In genomic region chr13:59247166-59247565, GRCh38 we compare ENCODE assay signal across 14 cellular contexts.
DNase-seq lines count a peak whose midpoint lies in the region; ATAC-seq and TF ChIP-seq lines count a peak whose summit lies in the region.
"Had no signal": no experiment of that assay in that cellular context is flagged by ENCODE, and none has a peak within 500 bp of the region (broad histone marks: within the 10 kb centered on the region; RNA-seq: fewer than 3 reads in every experiment).

No MANE protein-coding gene starts in this region.

- DNase-seq in EH (ENCODE audit: low read depth), result peak; percentile 13
- peak; percentile 85 for DNase-seq in NCI-H69 (lab: John Stamatoyannopoulos, UW)
- peak; percentile 50 for DNase-seq in left ventricle myocardium inferior
- peak; percentile 16 for DNase-seq in renal cortical epithelial cell (ENCODE audit: low read depth)
- DNase-seq in central memory CD4-positive, alpha-beta T cell, result no peak
- DNase-seq in NK-92 (lab: John Stamatoyannopoulos, UW; ENCODE audit: unreplicated experiment), result no peak
- DNase-seq: activated gamma-delta T cell treated with Interleukin-2 at 50 U/mL for 16 hours; KG1; NCI-H187; stimulated activated CD4-positive, alpha-beta T cell treated with anti-CD3 and anti-CD28 coated beads, Interleukin-2, amount 100 ng/mL, for 24 hours; trophoblast cell had no signal

- no peak overlapping the region for H3K4me3 ChIP-seq in left ventricle myocardium inferior
- H3K4me3 ChIP-seq: BLaER1 treated with 17β-estradiol and CSF1 and Interleukin-3, amounts not matched to agents 10 nM and 100 nM; SJSA1 had no signal

- no peaks in the 10 kb centered on the region for H3K27me3 ChIP-seq in left ventricle myocardium inferior (ENCODE audit: low read depth)
- H3K27me3 ChIP-seq: BLaER1 treated with 17β-estradiol and CSF1 and Interleukin-3, amounts not matched to agents 10 nM and 100 nM; SJSA1 had no signal

- TF ChIP-seq CTCF in left ventricle myocardium inferior (IDR thresholded peaks at IDR 0.05; ENCODE audit: borderline replicate concordance), result no peak

- H3K9me3 ChIP-seq in left ventricle myocardium inferior (replicated peaks), result no peaks in the 10 kb centered on the region
- H3K9me3 ChIP-seq: BLaER1 treated with 17β-estradiol and CSF1 and Interleukin-3, amounts not matched to agents 10 nM and 100 nM; SJSA1 had no signal

- H3K4me1 ChIP-seq in left ventricle myocardium inferior, result peaks cover 2% of the 10 kb centered on the region
- H3K4me1 ChIP-seq: SJSA1 had no signal

- H3K36me3 ChIP-seq in left ventricle myocardium inferior, result no peaks in the 10 kb centered on the region
- H3K36me3 ChIP-seq: BLaER1 treated with 17β-estradiol and CSF1 and Interleukin-3, amounts not matched to agents 10 nM and 100 nM; SJSA1 had no signal

- intact Hi-C loops in left ventricle myocardium inferior (cut with micrococcal nuclease), result no loop called here

- ATAC-seq in HG02973 (IDR thresholded peaks at IDR 0.05; ENCODE audit: unreplicated experiment), result no peak

- H3K27ac ChIP-seq in left ventricle myocardium inferior (replicated peaks), result no peak overlapping the region
- H3K27ac ChIP-seq: BLaER1 treated with 17β-estradiol and CSF1 and Interleukin-3, amounts not matched to agents 10 nM and 100 nM; SJSA1 had no signal

Comparison
In these comparisons a context has a peak if more than half of its experiments do, and no peak if none do; other contexts are left out.
1. DNase-seq: peak in EH (single experiment), NCI-H69 (single experiment), left ventricle myocardium inferior (single experiment) and renal cortical epithelial cell (single experiment); none in central memory CD4-positive, alpha-beta T cell (single experiment) and NK-92 (single experiment).